In the genomic region with DNA sequence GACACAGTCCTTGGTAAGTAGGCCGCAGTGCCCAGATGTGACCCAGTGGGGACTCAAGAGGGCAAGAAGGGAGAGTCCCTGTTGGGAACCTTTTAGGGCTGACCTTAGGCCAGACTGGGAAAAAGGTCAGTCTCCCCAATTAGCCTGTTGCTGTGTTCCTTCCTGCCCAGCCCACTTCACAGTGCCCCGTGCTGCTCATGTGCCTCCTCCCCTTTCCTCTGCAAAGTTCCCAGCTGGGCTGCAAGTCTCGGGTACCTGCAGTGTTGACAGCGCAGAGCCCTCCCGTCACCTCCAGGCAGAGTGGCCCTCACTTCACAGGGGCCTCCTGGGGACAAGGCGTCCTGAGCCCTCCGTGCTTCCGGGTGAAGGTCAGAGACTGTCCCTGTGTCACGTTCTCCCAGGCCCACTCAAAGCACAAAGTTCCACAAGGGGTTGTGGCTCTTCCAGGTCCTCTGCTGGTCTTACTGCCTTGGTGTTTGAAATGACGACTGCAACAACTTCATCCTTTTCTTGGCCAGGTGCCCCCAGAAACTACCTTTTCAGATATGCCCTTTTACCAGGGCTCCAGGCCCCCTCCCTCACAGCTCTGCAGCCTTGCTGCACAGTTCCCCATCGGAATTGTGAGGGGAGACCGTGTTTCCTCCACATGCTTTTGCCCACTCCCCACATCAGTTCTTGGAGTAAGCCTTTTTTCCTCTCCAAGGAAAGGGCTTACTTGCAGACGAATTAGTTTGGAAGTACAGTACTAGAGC, we compare ENCODE assay signal across 17 cellular contexts.
A peak's percentile ranks its signal among the peaks of the same experiment; 100 is the strongest.
DNase-seq lines count a peak whose midpoint lies in the region; ATAC-seq, FAIRE-seq and TF ChIP-seq lines count a peak whose summit lies in the region.
"Had no signal": no experiment of that assay in that cellular context is flagged by ENCODE, and none has a peak within 500 bp of the region (broad histone marks: within the 10 kb centered on the region; RNA-seq: fewer than 3 reads in every experiment).

No MANE protein-coding gene starts in this region.

- H4K20me1 ChIP-seq in H1 (replicated peaks in 1 of 2; ENCODE audit: control insufficient read depth in 1 of 2, insufficient read depth in 2 of 2, low read length in 2 of 2): no peaks in the 10 kb centered on the region

- no peak for ATAC-seq in activated CD8-positive, alpha-beta T cell treated with anti-CD3 and anti-CD28 coated beads, Interleukin-2, amount 10 ng/mL, durations not matched to agents 7 days and 5 days
- no peak for ATAC-seq in activated CD8-positive, alpha-beta T cell treated with anti-CD3 and anti-CD28 coated beads for 36 hours
- ATAC-seq in right lobe of liver: peak; percentile 1 to 40 (median 17)
- ATAC-seq in stimulated activated naive B cell treated with anti-CD40 and anti-IgM and Interleukin-4, amounts not matched to agents 10 μg/mL and 1 μg/mL and 100 μg/mL, for 72 hours (replicated peaks): peak in 1 of 2 donors; percentile 39
- no peak for ATAC-seq in T-cell (replicated peaks in 1 of 4)
- ATAC-seq: activated naive CD8-positive, alpha-beta T cell treated with anti-CD3 and anti-CD28 coated beads, Interleukin-2, amount 50 U/mL, for 24 hours; effector memory CD8-positive, alpha-beta T cell; stimulated activated naive CD8-positive, alpha-beta T cell treated with anti-CD3 and anti-CD28 coated beads, Interleukin-15, Interleukin-2, amounts not matched to agents 100 U/mL and 50 U/mL, for 24 hours had no signal

- no peak overlapping the region for H2BK20ac ChIP-seq in H1 (ENCODE audit: low read length)

- no peaks in the 10 kb centered on the region for H3K27me3 Mint-ChIP-seq in activated CD8-positive, alpha-beta T cell treated with anti-CD3 and anti-CD28 coated beads, Interleukin-2, amount 10 ng/mL, durations not matched to agents 7 days and 5 days (ENCODE audit: low read depth)
- H3K27me3 Mint-ChIP-seq in activated CD8-positive, alpha-beta T cell treated with anti-CD3 and anti-CD28 coated beads for 36 hours: no peaks in the 10 kb centered on the region
- no peaks in the 10 kb centered on the region for H3K27me3 Mint-ChIP-seq in stimulated activated naive B cell treated with anti-CD40 and anti-IgM and Interleukin-4, amounts not matched to agents 10 μg/mL and 1 μg/mL and 100 μg/mL, for 72 hours
- no peaks in the 10 kb centered on the region for H3K27me3 Mint-ChIP-seq in T-cell
- H3K27me3 Mint-ChIP-seq: activated naive CD8-positive, alpha-beta T cell treated with anti-CD3 and anti-CD28 coated beads, Interleukin-2, amount 50 U/mL, for 24 hours had no signal

- H3K36me3 Mint-ChIP-seq in activated CD8-positive, alpha-beta T cell treated with anti-CD3 and anti-CD28 coated beads, Interleukin-2, amount 10 ng/mL, durations not matched to agents 7 days and 5 days (ENCODE audit: low read depth): no peaks in the 10 kb centered on the region
- H3K36me3 Mint-ChIP-seq in activated CD8-positive, alpha-beta T cell treated with anti-CD3 and anti-CD28 coated beads for 36 hours (ENCODE audit: low read depth): no peaks in the 10 kb centered on the region
- no peaks in the 10 kb centered on the region for H3K36me3 Mint-ChIP-seq in stimulated activated naive B cell treated with anti-CD40 and anti-IgM and Interleukin-4, amounts not matched to agents 10 μg/mL and 1 μg/mL and 100 μg/mL, for 72 hours
- no peaks in the 10 kb centered on the region for H3K36me3 Mint-ChIP-seq in T-cell
- H3K36me3 Mint-ChIP-seq: CD4-positive, CD25-positive, alpha-beta regulatory T cell had no signal

- H2BK120ac ChIP-seq in H1 (replicated peaks; ENCODE audit: low read depth, low read length): no peak overlapping the region

- H3K14ac ChIP-seq in H1 (ENCODE audit: insufficient read length): no peak overlapping the region

- no peak for TF ChIP-seq EP300 in H1 (IDR thresholded peaks at IDR 0.05; ENCODE audit: borderline replicate concordance in 1 of 2, low read depth in 2 of 2, low read length in 2 of 2)

- TF ChIP-seq POLR2A in H1 (IDR thresholded peaks at IDR 0.05; ENCODE audit: control extremely low read depth in 1 of 2, low read depth in 2 of 2, low read length in 2 of 2) (0 out of 3 replicates have a peak, but pooled peaks of 1 of the 2 experiments have one; percentile 25), right lobe of liver (IDR thresholded peaks at IDR 0.05) (no peak)

- no peaks in the 10 kb centered on the region; the same call in 1 of the 2 replicates for H3K23me2 ChIP-seq in H1 (ENCODE audit: low read depth, low read length)

- DNase-seq in activated CD8-positive, alpha-beta T cell treated with anti-CD3 and anti-CD28 coated beads, Interleukin-2, amount 10 ng/mL, durations not matched to agents 7 days and 5 days: no peak
- DNase-seq in activated CD8-positive, alpha-beta T cell treated with anti-CD3 and anti-CD28 coated beads for 36 hours: no peak
- DNase-seq in H1 (ENCODE audit: low read depth in 1 of 2, low spot score in 2 of 2) (no peak), right lobe of liver (peak; percentile 52 to 70 (median 68)), T-cell (no peak), mesenteric fat pad (ENCODE audit: low spot score) (no peak), putamen (ENCODE audit: low spot score) (no peak)
- no peak for DNase-seq in stimulated activated naive B cell treated with anti-CD40 and anti-IgM and Interleukin-4, amounts not matched to agents 10 μg/mL and 1 μg/mL and 100 μg/mL, for 72 hours
- DNase-seq: activated CD4-positive, alpha-beta memory T cell treated with anti-CD3 and anti-CD28 coated beads, Interleukin-2, amount 10 ng/mL, durations not matched to agents 7 days and 5 days; activated naive CD8-positive, alpha-beta T cell treated with anti-CD3 and anti-CD28 coated beads, Interleukin-2, amount 50 U/mL, for 24 hours; CD4-positive, CD25-positive, alpha-beta regulatory T cell; central memory CD4-positive, alpha-beta T cell; effector memory CD8-positive, alpha-beta T cell; Kasumi-1; stimulated activated naive CD8-positive, alpha-beta T cell treated with anti-CD3 and anti-CD28 coated beads, Interleukin-15, Interleukin-2, amounts not matched to agents 100 U/mL and 50 U/mL, for 24 hours; WERI-Rb-1 had no signal

- H3K56ac ChIP-seq in H1 (replicated peaks; ENCODE audit: insufficient read length, low read depth, low read length): no peak overlapping the region

- no peaks in the 10 kb centered on the region for H3K79me1 ChIP-seq in H1 (ENCODE audit: low read depth, low read length)

- no peaks in the 10 kb centered on the region for H3K79me2 ChIP-seq in H1 (ENCODE audit: control insufficient read depth in 1 of 2, insufficient read depth in 2 of 2, low read length in 2 of 2)

- H3K9me3 Mint-ChIP-seq in activated CD8-positive, alpha-beta T cell treated with anti-CD3 and anti-CD28 coated beads, Interleukin-2, amount 10 ng/mL, durations not matched to agents 7 days and 5 days (ENCODE audit: insufficient read depth): no peaks in the 10 kb centered on the region
- H3K9me3 Mint-ChIP-seq in activated CD8-positive, alpha-beta T cell treated with anti-CD3 and anti-CD28 coated beads for 36 hours: no peaks in the 10 kb centered on the region
- no peaks in the 10 kb centered on the region for H3K9me3 Mint-ChIP-seq in stimulated activated naive B cell treated with anti-CD40 and anti-IgM and Interleukin-4, amounts not matched to agents 10 μg/mL and 1 μg/mL and 100 μg/mL, for 72 hours
- H3K9me3 Mint-ChIP-seq in T-cell: no peaks in the 10 kb centered on the region
- H3K9me3 Mint-ChIP-seq: activated CD4-positive, alpha-beta memory T cell treated with anti-CD3 and anti-CD28 coated beads, Interleukin-2, amount 10 ng/mL, durations not matched to agents 7 days and 5 days; activated naive CD8-positive, alpha-beta T cell treated with anti-CD3 and anti-CD28 coated beads, Interleukin-2, amount 50 U/mL, for 24 hours; CD4-positive, CD25-positive, alpha-beta regulatory T cell; effector memory CD8-positive, alpha-beta T cell; T-helper 1 cell treated with Interleukin-12 subunit alpha and Interleukin-12 subunit beta and Interleukin-4 antibody, amounts not matched to agents 30 μg/mL and 1 μg/mL, for 36 hours had no signal

- H3K23ac ChIP-seq in H1 (ENCODE audit: insufficient read length): no peak overlapping the region

- no peak overlapping the region for H3K4me2 ChIP-seq in H1 (ENCODE audit: insufficient read depth in 1 of 2, low read depth in 2 of 2, low read length in 2 of 2)

- no peak for TF ChIP-seq RAD21 in H1 (IDR thresholded peaks at IDR 0.05 in 1 of 2, conservative IDR thresholded peaks at IDR 0.05 in 1 of 2; ENCODE audit: low read depth in 2 of 2, low read length in 2 of 2)

- peak overlapping the region; percentile 36 for H3K27ac Mint-ChIP-seq in activated CD8-positive, alpha-beta T cell treated with anti-CD3 and anti-CD28 coated beads, Interleukin-2, amount 10 ng/mL, durations not matched to agents 7 days and 5 days
- no peak overlapping the region for H3K27ac Mint-ChIP-seq in activated CD8-positive, alpha-beta T cell treated with anti-CD3 and anti-CD28 coated beads for 36 hours
- H3K27ac Mint-ChIP-seq in stimulated activated naive B cell treated with anti-CD40 and anti-IgM and Interleukin-4, amounts not matched to agents 10 μg/mL and 1 μg/mL and 100 μg/mL, for 72 hours: peak overlapping the region; percentile 14
- no peak overlapping the region for H3K27ac Mint-ChIP-seq in T-cell
- H3K27ac Mint-ChIP-seq: activated CD4-positive, alpha-beta memory T cell treated with anti-CD3 and anti-CD28 coated beads, Interleukin-2, amount 10 ng/mL, durations not matched to agents 7 days and 5 days; activated naive CD8-positive, alpha-beta T cell treated with anti-CD3 and anti-CD28 coated beads, Interleukin-2, amount 50 U/mL, for 24 hours; CD4-positive, CD25-positive, alpha-beta regulatory T cell; T-helper 1 cell treated with Interleukin-12 subunit alpha and Interleukin-12 subunit beta and Interleukin-4 antibody, amounts not matched to agents 30 μg/mL and 1 μg/mL, for 36 hours had no signal

- H3K27me3 ChIP-seq in H1 (replicated peaks in 1 of 4; ENCODE audit: control insufficient read depth in 3 of 4, extremely low read depth in 1 of 4, insufficient read depth in 3 of 4, low read length in 3 of 4) (no peaks in the 10 kb centered on the region), right lobe of liver (no peaks in the 10 kb centered on the region)

- no peak overlapping the region for H4K8ac ChIP-seq in H1 (ENCODE audit: extremely low read depth, insufficient read depth, low read length)

- H3K4ac ChIP-seq in H1 (replicated peaks; ENCODE audit: insufficient read length, low read depth, low read length): no peak overlapping the region

- CTCF ChIA-PET in activated CD8-positive, alpha-beta T cell treated with anti-CD3 and anti-CD28 coated beads, Interleukin-2, amount 10 ng/mL, durations not matched to agents 7 days and 5 days (lab: Charles Lee): interaction anchor here (0.9 kb wide), 1 partner anchor 361 kb away, joined by 3 read pairs; no protein-coding TSS in a partner anchor
- CTCF ChIA-PET in activated CD8-positive, alpha-beta T cell treated with anti-CD3 and anti-CD28 coated beads for 36 hours (lab: Charles Lee): interaction anchor here (1.0 to 1.3 kb wide), 2 partner anchors 10 to 361 kb away, joined by 3 read pairs; no protein-coding TSS in a partner anchor
- CTCF ChIA-PET in H1 (lab: Charles Lee; ENCODE audit: partially characterized antibody) (interaction anchor here (0.7 to 3.0 kb wide), 10 partner anchors 48 to 363 kb away, joined by 3 to 12 read pairs (median 4); no protein-coding TSS in a partner anchor), T-cell (lab: Charles Lee) (no interaction called here)

- 82% methylated on average over 13 of the region's 13 CpGs; no CpG with 5 or more reads in 1 of the 2 experiments for WGBS in H1 (ENCODE audit: extremely low coverage in 1 of 2, insufficient coverage in 1 of 2, insufficient read length in 1 of 2, insufficient replicate concordance in 2 of 2, low coverage in 1 of 2, low lambda C conversion rate in 2 of 2, missing lambda C conversion rate in 1 of 2), 2 experiments
- 32% methylated on average over 9 of the region's 13 CpGs for WGBS in right lobe of liver (ENCODE audit: insufficient coverage, low coverage, low lambda C conversion rate, missing lambda C conversion rate)

- H3K4me1 ChIP-seq in H1 (replicated peaks in 1 of 4; ENCODE audit: control insufficient read depth in 3 of 4, insufficient read depth in 4 of 4, low read length in 3 of 4): peaks cover 0 to 3% (median 1%) of the 10 kb centered on the region in 4 experiments; a peak in 5 of 7 replicates
- H3K4me1 ChIP-seq in right lobe of liver: peaks cover 0 to 83% (median 22%) of the 10 kb centered on the region in 4 donors

- no peak for FAIRE-seq in H1 (lab: Jason Lieb, UNC)

- no peak overlapping the region for H3K4me3 Mint-ChIP-seq in activated CD8-positive, alpha-beta T cell treated with anti-CD3 and anti-CD28 coated beads, Interleukin-2, amount 10 ng/mL, durations not matched to agents 7 days and 5 days
- H3K4me3 Mint-ChIP-seq in activated CD8-positive, alpha-beta T cell treated with anti-CD3 and anti-CD28 coated beads for 36 hours: no peak overlapping the region
- no peak overlapping the region for H3K4me3 Mint-ChIP-seq in stimulated activated naive B cell treated with anti-CD40 and anti-IgM and Interleukin-4, amounts not matched to agents 10 μg/mL and 1 μg/mL and 100 μg/mL, for 72 hours
- no peak overlapping the region for H3K4me3 Mint-ChIP-seq in T-cell
- H3K4me3 Mint-ChIP-seq: activated CD4-positive, alpha-beta memory T cell treated with anti-CD3 and anti-CD28 coated beads, Interleukin-2, amount 10 ng/mL, durations not matched to agents 7 days and 5 days; activated naive CD8-positive, alpha-beta T cell treated with anti-CD3 and anti-CD28 coated beads, Interleukin-2, amount 50 U/mL, for 24 hours; CD4-positive, CD25-positive, alpha-beta regulatory T cell; effector memory CD8-positive, alpha-beta T cell; T-helper 1 cell treated with Interleukin-12 subunit alpha and Interleukin-12 subunit beta and Interleukin-4 antibody, amounts not matched to agents 30 μg/mL and 1 μg/mL, for 36 hours had no signal

- no peak overlapping the region for H4K91ac ChIP-seq in H1 (replicated peaks; ENCODE audit: insufficient read length, low read length)

- intact Hi-C loops in activated CD8-positive, alpha-beta T cell treated with anti-CD3 and anti-CD28 coated beads for 36 hours (cut with micrococcal nuclease): no loop called here
- intact Hi-C loops in right lobe of liver (cut with DNase I): loop anchor here in 1 of 2 donors (5.0 kb wide), 1 partner anchor 44 kb away; no protein-coding TSS in a partner anchor

- H2BK12ac ChIP-seq in H1 (ENCODE audit: low read depth, low read length): 0 out of 2 replicates have a peak overlapping the region, but pooled peaks have one; percentile 54

- no peak overlapping the region for H4K5ac ChIP-seq in H1 (ENCODE audit: insufficient read length, low read depth, low read length)

- POLR2A ChIA-PET in activated CD8-positive, alpha-beta T cell treated with anti-CD3 and anti-CD28 coated beads, Interleukin-2, amount 10 ng/mL, durations not matched to agents 7 days and 5 days (lab: Charles Lee): no interaction called here
- POLR2A ChIA-PET in activated CD8-positive, alpha-beta T cell treated with anti-CD3 and anti-CD28 coated beads for 36 hours (lab: Charles Lee): no interaction called here
- POLR2A ChIA-PET in H1 (lab: Charles Lee; ENCODE audit: partially characterized antibody) (interaction anchor here (0.9 kb wide), 1 partner anchor 92 kb away, joined by 4 read pairs; no protein-coding TSS in a partner anchor), T-cell (lab: Charles Lee) (interaction anchor here in 1 of 2 donors (0.6 kb wide), 1 partner anchor 49 kb away, joined by 3 read pairs; no protein-coding TSS in a partner anchor)

- H3K27ac ChIP-seq in H1 (ENCODE audit: low read depth, low read length) (no peak overlapping the region), right lobe of liver (peak overlapping the region; percentile 29 to 99 (median 76))
- H3K27ac ChIP-seq: WERI-Rb-1 had no signal

- no peak overlapping the region for H3K18ac ChIP-seq in H1 (ENCODE audit: extremely low read depth, low read length)

- H2AK5ac ChIP-seq in H1 (ENCODE audit: low read depth, low read length): no peak overlapping the region

- H2AFZ ChIP-seq in H1 (ENCODE audit: low read length): no peak overlapping the region

- no peaks in the 10 kb centered on the region for H3K36me3 ChIP-seq in H1 (ENCODE audit: control insufficient read depth in 2 of 4, insufficient read depth in 4 of 4, low read length in 3 of 4)
- no peaks in the 10 kb centered on the region for H3K36me3 ChIP-seq in right lobe of liver
- H3K36me3 ChIP-seq: WERI-Rb-1 had no signal

- H3K4me3 ChIP-seq in H1 (ENCODE audit: extremely low read depth in 1 of 4, insufficient read depth in 2 of 4, low read depth in 3 of 4, low read length in 4 of 4) (no peak overlapping the region), right lobe of liver (no peak overlapping the region)

- peaks cover 4% of the 10 kb centered on the region for H3K4me1 Mint-ChIP-seq in activated CD8-positive, alpha-beta T cell treated with anti-CD3 and anti-CD28 coated beads, Interleukin-2, amount 10 ng/mL, durations not matched to agents 7 days and 5 days (ENCODE audit: low read depth)
- H3K4me1 Mint-ChIP-seq in activated CD8-positive, alpha-beta T cell treated with anti-CD3 and anti-CD28 coated beads for 36 hours (ENCODE audit: low read depth): peaks cover 8% of the 10 kb centered on the region
- peaks cover 0 to 4% of the 10 kb centered on the region in 2 donors for H3K4me1 Mint-ChIP-seq in stimulated activated naive B cell treated with anti-CD40 and anti-IgM and Interleukin-4, amounts not matched to agents 10 μg/mL and 1 μg/mL and 100 μg/mL, for 72 hours
- peaks cover 15 to 19% (median 18%) of the 10 kb centered on the region in 3 donors for H3K4me1 Mint-ChIP-seq in T-cell

- H3K9me3 ChIP-seq in H1 (ENCODE audit: insufficient read depth in 2 of 2, low read depth in 1 of 2, low read length in 1 of 2) (no peaks in the 10 kb centered on the region), right lobe of liver (no peaks in the 10 kb centered on the region)

- no peak for TF ChIP-seq CTCF in activated CD8-positive, alpha-beta T cell treated with anti-CD3 and anti-CD28 coated beads for 36 hours (IDR thresholded peaks at IDR 0.05)
- no peak for TF ChIP-seq CTCF in H1 (IDR thresholded peaks at IDR 0.05; ENCODE audit: control extremely low read depth in 1 of 3, insufficient read depth in 1 of 3, low read depth in 1 of 3, low read length in 3 of 3)
- TF ChIP-seq CTCF in right lobe of liver (IDR thresholded peaks at IDR 0.05): no peak

- no peak overlapping the region; a peak in 2 of 7 replicates for H3K9ac ChIP-seq in H1 (replicated peaks in 1 of 4; ENCODE audit: extremely low read depth in 1 of 4, low read depth in 3 of 4, low read length in 3 of 4)

- 0 out of 2 replicates have a peak overlapping the region, but pooled peaks have one; percentile 38 for H2BK5ac ChIP-seq in H1 (ENCODE audit: low read depth, low read length)

- no peak overlapping the region for H2BK15ac ChIP-seq in H1 (ENCODE audit: low read length)

Comparison
In these comparisons a context has a peak if more than half of its experiments do, and no peak if none do; other contexts are left out.
1. H3K27ac Mint-ChIP-seq: peak in activated CD8-positive, alpha-beta T cell treated with anti-CD3 and anti-CD28 coated beads, Interleukin-2, amount 10 ng/mL, durations not matched to agents 7 days and 5 days (single experiment) and stimulated activated naive B cell treated with anti-CD40 and anti-IgM and Interleukin-4, amounts not matched to agents 10 μg/mL and 1 μg/mL and 100 μg/mL, for 72 hours (single experiment); none in activated CD8-positive, alpha-beta T cell treated with anti-CD3 and anti-CD28 coated beads for 36 hours (single experiment) and T-cell (0 of 2).
2. ATAC-seq: peak in right lobe of liver (4 of 4); none in activated CD8-positive, alpha-beta T cell treated with anti-CD3 and anti-CD28 coated beads, Interleukin-2, amount 10 ng/mL, durations not matched to agents 7 days and 5 days (single experiment), activated CD8-positive, alpha-beta T cell treated with anti-CD3 and anti-CD28 coated beads for 36 hours (single experiment) and T-cell (0 of 4).
3. DNase-seq: peak in right lobe of liver (3 of 3); none in activated CD8-positive, alpha-beta T cell treated with anti-CD3 and anti-CD28 coated beads, Interleukin-2, amount 10 ng/mL, durations not matched to agents 7 days and 5 days (single experiment), activated CD8-positive, alpha-beta T cell treated with anti-CD3 and anti-CD28 coated beads for 36 hours (single experiment), H1 (0 of 2), stimulated activated naive B cell treated with anti-CD40 and anti-IgM and Interleukin-4, amounts not matched to agents 10 μg/mL and 1 μg/mL and 100 μg/mL, for 72 hours (single experiment), T-cell (0 of 34), mesenteric fat pad (single experiment) and putamen (single experiment).
4. CTCF ChIA-PET loops: an anchor here in activated CD8-positive, alpha-beta T cell treated with anti-CD3 and anti-CD28 coated beads, Interleukin-2, amount 10 ng/mL, durations not matched to agents 7 days and 5 days (0.9 kb wide), activated CD8-positive, alpha-beta T cell treated with anti-CD3 and anti-CD28 coated beads for 36 hours (1.0 to 1.3 kb wide) and H1 (0.7 to 3.0 kb wide); none called in T-cell.